ENCODE assay signal across 24 cellular contexts in genomic region chr7:133165001-133165400, GRCh38.
DNase-seq lines count a peak whose midpoint lies in the region; ATAC-seq, FAIRE-seq and TF ChIP-seq lines count a peak whose summit lies in the region.
"Had no signal": no experiment of that assay in that cellular context is flagged by ENCODE, and none has a peak within 500 bp of the region (broad histone marks: within the 10 kb centered on the region; RNA-seq: fewer than 3 reads in every experiment).

No MANE protein-coding gene starts in this region.

- peak; percentile 9 for FAIRE-seq in GM12891 (lab: Jason Lieb, UNC)
- FAIRE-seq in GM12878 (lab: Jason Lieb, UNC), result peak; percentile 47
- FAIRE-seq: D721Med, GM18507, H54, HepG2 had no signal

- no TSS peak for BruUV-seq in GM12878 (replicated peaks; lab: Mats Ljungman, UMichigan)

- peak; percentile 54 for ATAC-seq in GM21360 (IDR thresholded peaks at IDR 0.05; ENCODE audit: unreplicated experiment)
- peak; percentile 90 for ATAC-seq in HG02870 (IDR thresholded peaks at IDR 0.05; ENCODE audit: unreplicated experiment)
- ATAC-seq in GM12878, result peak; percentile 65
- ATAC-seq in right lobe of liver, result no peak
- ATAC-seq in GM18505 (IDR thresholded peaks at IDR 0.05; ENCODE audit: unreplicated experiment), result no peak
- ATAC-seq: HepG2, T-cell had no signal

- no peak overlapping the region for H3K9ac ChIP-seq in GM12878 (ENCODE audit: control insufficient read depth, insufficient read depth, low read length)
- H3K9ac ChIP-seq: BLaER1 had no signal

- in situ Hi-C loops in GM12878 (cut with MboI), result no loop called here

- no peaks in the 10 kb centered on the region for H4K20me1 ChIP-seq in GM12878 (ENCODE audit: control insufficient read depth, insufficient read depth)
- H4K20me1 ChIP-seq: BLaER1 had no signal

- SMC1A ChIA-PET in GM12878 (lab: Charles Lee; ENCODE audit: uncharacterized antibody, unreplicated experiment), result interaction anchor here (0.7 kb wide), 1 partner anchor 15 kb away, joined by 3 read pairs; no protein-coding TSS in a partner anchor

- RAD21 ChIA-PET in GM12878 (lab: Charles Lee; ENCODE audit: unreplicated experiment), result interaction anchor here (1.1 kb wide), 1 partner anchor 269 kb away, joined by 3 read pairs; no protein-coding TSS in a partner anchor

- no peak overlapping the region for H2AFZ ChIP-seq in GM12878 (ENCODE audit: control insufficient read depth, low read depth, low read length)

- CTCF ChIA-PET in GM12878 (lab: Yijun Ruan, JAX), result no interaction called here

- intact Hi-C loops in GM12878 (cut with micrococcal nuclease; ENCODE audit: unreplicated experiment) (no loop called here), right lobe of liver (cut with DNase I) (no loop called here)

- H3K4me3 ChIP-seq in GM12878, result no peak overlapping the region
- H3K4me3 ChIP-seq in right lobe of liver, result no peak overlapping the region
- H3K4me3 ChIP-seq: BLaER1 had no signal

- TF ChIP-seq POLR2A in GM12891 (IDR thresholded peaks at IDR 0.05; ENCODE audit: low read depth, low read length) (no peak), GM12878 (IDR thresholded peaks at IDR 0.05; ENCODE audit: low read depth, low read length) (no peak), right lobe of liver (IDR thresholded peaks at IDR 0.05) (no peak), GM18505 (IDR thresholded peaks at IDR 0.05; ENCODE audit: borderline replicate concordance, extremely low read depth, insufficient read depth, insufficient read length) (no peak)

- H3K27me3 ChIP-seq in GM12878 (replicated peaks in 1 of 2; ENCODE audit: control insufficient read depth in 2 of 2, insufficient read depth in 2 of 2, low read length in 1 of 2) (peaks cover 0 to 2% of the 10 kb centered on the region in 2 experiments; a peak in 3 of 4 replicates), right lobe of liver (no peaks in the 10 kb centered on the region)
- H3K27me3 ChIP-seq: BLaER1 had no signal

- 0% methylated on average over 2 of the region's 2 CpGs for WGBS in GM12878 (ENCODE audit: insufficient coverage, insufficient replicate concordance, low lambda C conversion rate, missing lambda C conversion rate)
- 76% methylated on average over 2 of the region's 2 CpGs for WGBS in right lobe of liver (ENCODE audit: insufficient coverage, low coverage, low lambda C conversion rate, missing lambda C conversion rate)

- TF ChIP-seq RAD21 in GM12878 (IDR thresholded peaks at IDR 0.05; ENCODE audit: insufficient read depth, low read depth, low read length), result no peak

- POLR2A ChIA-PET in GM12878 (lab: Charles Lee), result interaction anchor here (0.5 kb wide), 1 partner anchor 196 kb away, joined by 4 read pairs; no protein-coding TSS in a partner anchor

- TF ChIP-seq EP300 in GM12878 (IDR thresholded peaks at IDR 0.05; ENCODE audit: borderline replicate concordance in 1 of 2, control insufficient read depth in 1 of 2, low read depth in 2 of 2, low read length in 2 of 2), result no peak

- H3K4me1 ChIP-seq in GM12878 (ENCODE audit: control insufficient read depth, insufficient read depth, low read length) (no peaks in the 10 kb centered on the region), right lobe of liver (no peaks in the 10 kb centered on the region)
- H3K4me1 ChIP-seq: BLaER1 had no signal

- DNase-seq in GM12891 (ENCODE audit: insufficient read length, low spot score) (peak; percentile 13), GM12878 (ENCODE audit: low read depth, low spot score) (no peak), right lobe of liver (no peak), T-helper 1 cell (no peak), NCI-H510A treated with DMSO at 0.1 percent for 48 hours (lab: John Stamatoyannopoulos, UW) (no peak)
- DNase-seq: CD4-positive, alpha-beta T cell; Karpas-422; NCI-H1092 treated with DMSO at 0.1 percent for 48 hours; NCI-H1436; NCI-H187; NCI-H2107; NCI-H524 treated with DMSO at 0.1 percent for 48 hours; NK-92 treated with Interleukin-12 subunit alpha and Interleukin-12 subunit beta, amount 100 ng/mL, for 24 hours; SHP77; T-cell had no signal

- no peaks in the 10 kb centered on the region for H3K9me3 ChIP-seq in GM12878 (replicated peaks; ENCODE audit: control insufficient read depth, insufficient read depth, low read length)
- H3K9me3 ChIP-seq in right lobe of liver, result no peaks in the 10 kb centered on the region
- H3K9me3 ChIP-seq: BLaER1 had no signal

- no peak for TF ChIP-seq CTCF in GM12878 (IDR thresholded peaks at IDR 0.05 in 2 of 3, conservative IDR thresholded peaks at IDR 0.05 in 1 of 3; ENCODE audit: control insufficient read depth in 2 of 3, extremely low read depth in 1 of 3, insufficient read depth in 1 of 3, low read depth in 3 of 3, low read length in 3 of 3)
- no peak for TF ChIP-seq CTCF in right lobe of liver (IDR thresholded peaks at IDR 0.05)

- no peak overlapping the region for H3K4me2 ChIP-seq in GM12878 (ENCODE audit: control insufficient read depth, insufficient read depth)
- H3K4me2 ChIP-seq: BLaER1 had no signal

- no peaks in the 10 kb centered on the region for H3K79me2 ChIP-seq in GM12878 (ENCODE audit: control insufficient read depth, insufficient read depth, low read length)

- H3K36me3 ChIP-seq in GM12878 (ENCODE audit: control insufficient read depth in 2 of 2, insufficient read depth in 2 of 2, low read length in 1 of 2) (no peaks in the 10 kb centered on the region), right lobe of liver (no peaks in the 10 kb centered on the region)
- H3K36me3 ChIP-seq: BLaER1 had no signal

- no peak overlapping the region for H3K27ac ChIP-seq in GM12878 (ENCODE audit: control insufficient read depth, insufficient read depth)
- H3K27ac ChIP-seq in right lobe of liver, result no peak overlapping the region
- H3K27ac ChIP-seq: BLaER1, RWPE1 had no signal

TF ChIP-seq in GM12891, 5 proteins besides CTCF, POLR2A, EP300 and RAD21:
- TF ChIP-seq POU2F2 (IDR thresholded peaks at IDR 0.05; ENCODE audit: low read depth, low read length) (no peak), SPI1 (IDR thresholded peaks at IDR 0.05; ENCODE audit: low read depth, low read length) (peak; percentile 44)

TF ChIP-seq in GM12878, 131 proteins besides CTCF, POLR2A, EP300 and RAD21:
- TF ChIP-seq JUNB (IDR thresholded peaks at IDR 0.05) (peak; percentile 47), ZNF687 (IDR thresholded peaks at IDR 0.05) (no peak), ZNF274 (IDR thresholded peaks at IDR 0.05; ENCODE audit: insufficient read depth, insufficient read length) (no peak), NFYA (IDR thresholded peaks at IDR 0.05; ENCODE audit: borderline replicate concordance, low read depth, low read length) (no peak), RUNX3 (IDR thresholded peaks at IDR 0.05; ENCODE audit: low read length) (0 out of 2 replicates have a peak, but pooled peaks have one; percentile 21), HSF1 (IDR thresholded peaks at IDR 0.05; ENCODE audit: low read depth, low read length) (no peak), MEF2B (IDR thresholded peaks at IDR 0.05; ENCODE audit: partially characterized antibody, poor library complexity, severe bottlenecking) (no peak), TAF1 (IDR thresholded peaks at IDR 0.05; ENCODE audit: borderline replicate concordance, low read depth, low read length) (no peak), ZNF217 (IDR thresholded peaks at IDR 0.05) (no peak), PAX5 (IDR thresholded peaks at IDR 0.05; ENCODE audit: borderline replicate concordance, low read depth, low read length) (no peak), MYC (IDR thresholded peaks at IDR 0.05; ENCODE audit: insufficient read depth, insufficient read length, insufficient replicate concordance, low read length, severe bottlenecking) (no peak)

Comparison
In these comparisons a context has a peak if more than half of its experiments do, and no peak if none do; other contexts are left out.
1. ATAC-seq: peak in GM21360 (single experiment), HG02870 (single experiment) and GM12878 (single experiment); none in right lobe of liver (0 of 4) and GM18505 (single experiment).